ENCODE assay signal across 8 cellular contexts in the genomic region with DNA sequence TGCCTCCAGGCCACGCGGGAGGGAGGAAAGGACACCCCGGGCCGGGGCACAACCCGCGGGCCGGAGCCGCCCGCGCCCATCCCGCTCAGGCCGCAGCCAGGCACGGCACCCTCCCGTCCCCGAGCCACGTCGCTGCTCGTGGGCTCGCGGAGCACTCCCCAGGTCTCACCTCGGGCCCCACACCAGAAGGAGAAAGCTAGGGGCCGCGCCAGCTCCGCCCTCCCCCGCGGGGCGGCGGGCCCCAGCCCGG. TPM values are rescaled to one million over a fixed set of nuclear protein-coding genes. Genes with fewer than 3 reads are reported as not detected.
DNase-seq lines count a peak whose midpoint lies in the region; ATAC-seq lines count a peak whose summit lies in the region.

No MANE protein-coding gene starts in this region.

- ATAC-seq in HG03097 (IDR thresholded peaks at IDR 0.05; ENCODE audit: low FRiP score, unreplicated experiment) (no peak), HG02588 (IDR thresholded peaks at IDR 0.05; ENCODE audit: unreplicated experiment) (no peak), HG02970 (IDR thresholded peaks at IDR 0.05; ENCODE audit: low FRiP score, unreplicated experiment) (no peak)

- no peaks in the 10 kb centered on the region for H3K9me2 ChIP-seq in Karpas-422 (replicated peaks; ENCODE audit: insufficient read depth, low read length)

- peaks cover 72% of the 10 kb centered on the region for H3K4me1 ChIP-seq in Karpas-422 (ENCODE audit: low read length)
- peaks cover 44 to 60% of the 10 kb centered on the region in 2 donors for H3K4me1 ChIP-seq in duodenal mucosa (ENCODE audit: control insufficient read depth in 1 of 2, insufficient read depth in 2 of 2, low read length in 2 of 2)
- H3K4me1 ChIP-seq in neuron (ENCODE audit: insufficient read depth, low read length): peaks cover 33% of the 10 kb centered on the region

- no peaks in the 10 kb centered on the region for H3K9me3 ChIP-seq in Karpas-422 (ENCODE audit: low read length)
- H3K9me3 ChIP-seq in duodenal mucosa (ENCODE audit: control insufficient read depth in 1 of 2, low read length in 2 of 2): no peaks in the 10 kb centered on the region
- no peaks in the 10 kb centered on the region for H3K9me3 ChIP-seq in neuron (ENCODE audit: low read length)

- H3K36me3 ChIP-seq in Karpas-422 (ENCODE audit: insufficient read depth, low read length): peaks cover 9% of the 10 kb centered on the region
- H3K36me3 ChIP-seq in duodenal mucosa (ENCODE audit: control insufficient read depth in 1 of 2, insufficient read depth in 2 of 2, low read length in 2 of 2): no peaks in the 10 kb centered on the region
- H3K36me3 ChIP-seq in neuron (ENCODE audit: insufficient read depth, low read length): peaks cover 8% of the 10 kb centered on the region

- peak overlapping the region; percentile 84 for H3K4me2 ChIP-seq in Karpas-422 (ENCODE audit: low read depth, low read length, poor library complexity, severe bottlenecking)

- H2AFZ ChIP-seq in Karpas-422 (ENCODE audit: low read length): peak overlapping the region; percentile 22; the same call in 1 of the 2 replicates
- peak overlapping the region; percentile 74 for H2AFZ ChIP-seq in neuron (ENCODE audit: low read depth, low read length)

- H3K79me2 ChIP-seq in Karpas-422 (ENCODE audit: low read length): peaks cover 91% of the 10 kb centered on the region

- H3K27me3 ChIP-seq in Karpas-422 (ENCODE audit: low read length) (no peaks in the 10 kb centered on the region), duodenal mucosa (ENCODE audit: control insufficient read depth in 1 of 2, insufficient read depth in 2 of 2, low read length in 2 of 2) (no peaks in the 10 kb centered on the region), neuron (ENCODE audit: insufficient read depth, low read length) (no peaks in the 10 kb centered on the region)

- H3K4me3 ChIP-seq in Karpas-422 (ENCODE audit: low read length) (peak overlapping the region; percentile 92), duodenal mucosa (ENCODE audit: low read depth in 1 of 2, low read length in 2 of 2) (peak overlapping the region; percentile 94 to 96), neuron (ENCODE audit: low read length) (peak overlapping the region; percentile 81)

- H4K20me1 ChIP-seq in Karpas-422 (ENCODE audit: insufficient read depth, low read depth, low read length): peaks cover 44% of the 10 kb centered on the region

- H3K9ac ChIP-seq in Karpas-422 (ENCODE audit: low read length) (peak overlapping the region; percentile 99), duodenal mucosa (ENCODE audit: low read depth in 1 of 2, low read length in 2 of 2) (peak overlapping the region; percentile 95 to 97)

- H3K27ac ChIP-seq in Karpas-422 (ENCODE audit: low read length) (peak overlapping the region; percentile 95), duodenal mucosa (ENCODE audit: low read depth, low read length) (peak overlapping the region; percentile 99)

- DNase-seq in COLO668 (lab: John Stamatoyannopoulos, UW; ENCODE audit: unreplicated experiment) (peak; percentile 75), Karpas-422 (no peak), DMS114 treated with DMSO at 0.1 percent for 48 hours (lab: John Stamatoyannopoulos, UW; ENCODE audit: unreplicated experiment) (no peak)

RNA-seq across cellular contexts. Expression of gene HDLBP, which starts 0.6 kb away (rescaled TPM):
- 141 and 167 TPM in 2 replicates for total RNA-seq in Karpas-422 (2014; rRNA removed; shearing (Covaris generic); ENCODE audit: low replicate concordance)

RNA-seq across cellular contexts. Expression of gene SEPTIN2, which starts 0.9 kb away (rescaled TPM):
- 208 and 281 TPM in 2 replicates for total RNA-seq in Karpas-422 (2014; rRNA removed; shearing (Covaris generic); ENCODE audit: low replicate concordance)

RNA-seq across cellular contexts. Expression of gene FARP2, which starts 41.2 kb away (rescaled TPM):
- 30.5 and 40.0 TPM in 2 replicates for total RNA-seq in Karpas-422 (2014; rRNA removed; shearing (Covaris generic); ENCODE audit: low replicate concordance)
